ENCODE assay signal across 2 cellular contexts in the genomic region with DNA sequence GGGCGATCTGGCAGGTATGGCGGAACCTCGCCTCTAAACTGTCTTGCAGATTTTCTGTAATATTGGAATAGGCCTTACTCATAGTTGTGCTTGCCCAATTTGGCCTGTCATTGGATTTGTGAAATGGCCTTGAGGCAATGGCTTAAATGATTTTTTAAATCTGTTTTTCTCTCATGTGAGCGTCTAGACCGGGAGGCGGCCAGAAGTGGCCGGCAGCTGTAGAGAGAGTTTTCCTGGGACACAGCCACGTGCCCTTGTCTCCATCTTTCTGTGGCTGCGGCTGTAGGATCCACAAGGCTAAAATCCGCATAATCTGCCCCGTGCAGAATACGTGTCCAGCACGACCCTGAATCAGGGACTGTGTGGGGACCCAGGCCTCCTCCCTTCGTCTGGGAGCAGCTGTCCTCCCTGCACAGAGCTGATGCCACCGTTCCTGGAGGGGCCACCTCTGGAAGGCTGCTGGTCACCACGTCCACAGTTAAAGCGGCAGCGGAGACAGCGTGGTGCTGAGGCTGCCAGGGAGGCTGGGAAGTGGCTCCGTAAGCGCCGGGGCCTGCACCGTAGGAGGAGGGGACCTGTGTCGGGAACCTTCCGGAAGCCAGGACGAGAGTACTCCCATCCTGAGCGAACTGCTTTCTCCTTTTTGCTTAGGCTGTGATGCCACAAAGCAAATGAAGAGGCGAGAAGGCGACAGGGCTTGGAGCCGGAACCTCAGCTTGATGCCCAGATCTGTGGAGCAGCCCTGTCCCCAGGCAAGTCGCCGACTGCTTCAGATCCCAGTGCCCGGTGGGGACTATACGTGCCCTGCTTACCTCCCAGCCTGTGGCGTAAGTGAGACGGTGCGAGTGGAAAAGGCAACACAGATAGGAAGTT.
TF ChIP-seq lines count a peak whose summit lies in the region.

No MANE protein-coding gene starts in this region.

TF ChIP-seq in SK-N-SH, 30 proteins besides CTCF, POLR2A, EP300 and RAD21 (continued from another document):
- TF ChIP-seq ZBTB33 (IDR thresholded peaks at IDR 0.05; ENCODE audit: borderline replicate concordance, low read depth) (no peak), SIN3A (IDR thresholded peaks at IDR 0.05; ENCODE audit: borderline replicate concordance, low read depth, low read length) (no peak), REST (IDR thresholded peaks at IDR 0.05; ENCODE audit: low read depth, low read length) (no peak), CHD2 (IDR thresholded peaks at IDR 0.05; ENCODE audit: low read length, partially characterized antibody) (no peak), GATA2 (CRISPR knock-in tag; IDR thresholded peaks at IDR 0.05) (no peak), GABPA (IDR thresholded peaks at IDR 0.05; ENCODE audit: low read depth) (no peak)

TF ChIP-seq in SK-N-SH treated with all-trans-retinoic acid at 6 μM for 48 hours, 23 proteins besides CTCF, POLR2A, EP300 and RAD21 (continued from another document):
- TF ChIP-seq ARNTL (CRISPR knock-in tag; IDR thresholded peaks at IDR 0.05; ENCODE audit: borderline replicate concordance, low read depth): no peak
- no peak for TF ChIP-seq ESRRG (CRISPR knock-in tag; IDR thresholded peaks at IDR 0.05)
- no peak for TF ChIP-seq PPARA (CRISPR knock-in tag; IDR thresholded peaks at IDR 0.05; ENCODE audit: borderline replicate concordance)
TF ChIP-seq in SK-N-SH treated with all-trans-retinoic acid at 6 μM for 48 hours: peak in this region for 0.
